ENCODE assay signal across 1 cellular context in the genomic region with DNA sequence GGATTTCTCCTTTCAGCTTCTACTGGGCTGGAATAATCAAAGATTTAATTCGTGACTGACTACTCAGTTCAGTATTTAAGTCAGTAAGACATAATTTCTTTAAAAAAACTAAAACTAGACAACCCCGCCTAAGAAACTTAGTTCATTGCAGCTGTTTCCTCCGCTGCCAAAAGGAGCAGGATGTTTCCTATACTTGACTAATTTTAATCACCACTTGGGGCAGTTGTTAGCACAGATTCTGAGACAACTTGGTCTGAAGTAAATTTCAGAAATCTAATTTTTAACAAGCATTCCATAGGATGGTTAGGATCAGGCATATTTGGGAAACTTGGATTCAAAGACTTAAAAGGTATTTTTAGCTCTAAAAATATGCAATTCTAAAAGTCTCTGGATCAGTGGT.
TF ChIP-seq lines count a peak whose summit lies in the region.

No MANE protein-coding gene starts in this region.

TF ChIP-seq in GM12878, 131 proteins besides CTCF, POLR2A, EP300 and RAD21:
- TF ChIP-seq, protein P1, sequence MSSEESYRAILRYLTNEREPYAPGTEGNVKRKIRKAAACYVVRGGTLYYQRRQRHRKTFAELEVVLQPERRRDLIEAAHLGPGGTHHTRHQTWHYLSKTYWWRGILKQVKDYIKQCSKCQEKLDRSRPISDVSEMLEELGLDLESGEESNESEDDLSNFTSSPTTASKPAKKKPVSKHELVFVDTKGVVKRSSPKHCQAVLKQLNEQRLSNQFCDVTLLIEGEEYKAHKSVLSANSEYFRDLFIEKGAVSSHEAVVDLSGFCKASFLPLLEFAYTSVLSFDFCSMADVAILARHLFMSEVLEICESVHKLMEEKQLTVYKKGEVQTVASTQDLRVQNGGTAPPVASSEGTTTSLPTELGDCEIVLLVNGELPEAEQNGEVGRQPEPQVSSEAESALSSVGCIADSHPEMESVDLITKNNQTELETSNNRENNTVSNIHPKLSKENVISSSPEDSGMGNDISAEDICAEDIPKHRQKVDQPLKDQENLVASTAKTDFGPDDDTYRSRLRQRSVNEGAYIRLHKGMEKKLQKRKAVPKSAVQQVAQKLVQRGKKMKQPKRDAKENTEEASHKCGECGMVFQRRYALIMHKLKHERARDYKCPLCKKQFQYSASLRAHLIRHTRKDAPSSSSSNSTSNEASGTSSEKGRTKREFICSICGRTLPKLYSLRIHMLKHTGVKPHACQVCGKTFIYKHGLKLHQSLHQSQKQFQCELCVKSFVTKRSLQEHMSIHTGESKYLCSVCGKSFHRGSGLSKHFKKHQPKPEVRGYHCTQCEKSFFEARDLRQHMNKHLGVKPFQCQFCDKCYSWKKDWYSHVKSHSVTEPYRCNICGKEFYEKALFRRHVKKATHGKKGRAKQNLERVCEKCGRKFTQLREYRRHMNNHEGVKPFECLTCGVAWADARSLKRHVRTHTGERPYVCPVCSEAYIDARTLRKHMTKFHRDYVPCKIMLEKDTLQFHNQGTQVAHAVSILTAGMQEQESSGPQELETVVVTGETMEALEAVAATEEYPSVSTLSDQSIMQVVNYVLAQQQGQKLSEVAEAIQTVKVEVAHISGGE (CRISPR knock-in tag; IDR thresholded peaks at IDR 0.05): no peak
- TF ChIP-seq PAX8 (IDR thresholded peaks at IDR 0.05): no peak
- TF ChIP-seq CHD4 (IDR thresholded peaks at IDR 0.05): no peak
- TF ChIP-seq STAT3 (IDR thresholded peaks at IDR 0.05; ENCODE audit: low read depth, low read length): no peak
- TF ChIP-seq, protein P2, sequence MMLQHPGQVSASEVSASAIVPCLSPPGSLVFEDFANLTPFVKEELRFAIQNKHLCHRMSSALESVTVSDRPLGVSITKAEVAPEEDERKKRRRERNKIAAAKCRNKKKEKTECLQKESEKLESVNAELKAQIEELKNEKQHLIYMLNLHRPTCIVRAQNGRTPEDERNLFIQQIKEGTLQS (IDR thresholded peaks at IDR 0.05; ENCODE audit: borderline replicate concordance, extremely low read depth, low read depth, low read length): no peak
- no peak for TF ChIP-seq NR2C2 (IDR thresholded peaks at IDR 0.05; ENCODE audit: borderline replicate concordance, control insufficient read depth, insufficient read length, low read depth)
- TF ChIP-seq, protein P3, sequence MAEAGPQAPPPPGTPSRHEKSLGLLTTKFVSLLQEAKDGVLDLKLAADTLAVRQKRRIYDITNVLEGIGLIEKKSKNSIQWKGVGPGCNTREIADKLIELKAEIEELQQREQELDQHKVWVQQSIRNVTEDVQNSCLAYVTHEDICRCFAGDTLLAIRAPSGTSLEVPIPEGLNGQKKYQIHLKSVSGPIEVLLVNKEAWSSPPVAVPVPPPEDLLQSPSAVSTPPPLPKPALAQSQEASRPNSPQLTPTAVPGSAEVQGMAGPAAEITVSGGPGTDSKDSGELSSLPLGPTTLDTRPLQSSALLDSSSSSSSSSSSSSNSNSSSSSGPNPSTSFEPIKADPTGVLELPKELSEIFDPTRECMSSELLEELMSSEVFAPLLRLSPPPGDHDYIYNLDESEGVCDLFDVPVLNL (IDR thresholded peaks at IDR 0.05; ENCODE audit: low read depth, low read length): no peak
- TF ChIP-seq NFXL1 (IDR thresholded peaks at IDR 0.05; ENCODE audit: borderline replicate concordance): no peak
- no peak for TF ChIP-seq HCFC1 (IDR thresholded peaks at IDR 0.05; ENCODE audit: low read length)
- no peak for TF ChIP-seq NFIC (IDR thresholded peaks at IDR 0.05; ENCODE audit: low read depth, low read length)
- TF ChIP-seq, protein P4, sequence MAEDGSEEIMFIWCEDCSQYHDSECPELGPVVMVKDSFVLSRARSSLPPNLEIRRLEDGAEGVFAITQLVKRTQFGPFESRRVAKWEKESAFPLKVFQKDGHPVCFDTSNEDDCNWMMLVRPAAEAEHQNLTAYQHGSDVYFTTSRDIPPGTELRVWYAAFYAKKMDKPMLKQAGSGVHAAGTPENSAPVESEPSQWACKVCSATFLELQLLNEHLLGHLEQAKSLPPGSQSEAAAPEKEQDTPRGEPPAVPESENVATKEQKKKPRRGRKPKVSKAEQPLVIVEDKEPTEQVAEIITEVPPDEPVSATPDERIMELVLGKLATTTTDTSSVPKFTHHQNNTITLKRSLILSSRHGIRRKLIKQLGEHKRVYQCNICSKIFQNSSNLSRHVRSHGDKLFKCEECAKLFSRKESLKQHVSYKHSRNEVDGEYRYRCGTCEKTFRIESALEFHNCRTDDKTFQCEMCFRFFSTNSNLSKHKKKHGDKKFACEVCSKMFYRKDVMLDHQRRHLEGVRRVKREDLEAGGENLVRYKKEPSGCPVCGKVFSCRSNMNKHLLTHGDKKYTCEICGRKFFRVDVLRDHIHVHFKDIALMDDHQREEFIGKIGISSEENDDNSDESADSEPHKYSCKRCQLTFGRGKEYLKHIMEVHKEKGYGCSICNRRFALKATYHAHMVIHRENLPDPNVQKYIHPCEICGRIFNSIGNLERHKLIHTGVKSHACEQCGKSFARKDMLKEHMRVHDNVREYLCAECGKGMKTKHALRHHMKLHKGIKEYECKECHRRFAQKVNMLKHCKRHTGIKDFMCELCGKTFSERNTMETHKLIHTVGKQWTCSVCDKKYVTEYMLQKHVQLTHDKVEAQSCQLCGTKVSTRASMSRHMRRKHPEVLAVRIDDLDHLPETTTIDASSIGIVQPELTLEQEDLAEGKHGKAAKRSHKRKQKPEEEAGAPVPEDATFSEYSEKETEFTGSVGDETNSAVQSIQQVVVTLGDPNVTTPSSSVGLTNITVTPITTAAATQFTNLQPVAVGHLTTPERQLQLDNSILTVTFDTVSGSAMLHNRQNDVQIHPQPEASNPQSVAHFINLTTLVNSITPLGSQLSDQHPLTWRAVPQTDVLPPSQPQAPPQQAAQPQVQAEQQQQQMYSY (CRISPR knock-in tag; IDR thresholded peaks at IDR 0.05): no peak
- no peak for TF ChIP-seq YY1 (IDR thresholded peaks at IDR 0.05; ENCODE audit: low read depth, low read length)
- TF ChIP-seq HDAC2 (IDR thresholded peaks at IDR 0.05): no peak
